In the genomic region with DNA sequence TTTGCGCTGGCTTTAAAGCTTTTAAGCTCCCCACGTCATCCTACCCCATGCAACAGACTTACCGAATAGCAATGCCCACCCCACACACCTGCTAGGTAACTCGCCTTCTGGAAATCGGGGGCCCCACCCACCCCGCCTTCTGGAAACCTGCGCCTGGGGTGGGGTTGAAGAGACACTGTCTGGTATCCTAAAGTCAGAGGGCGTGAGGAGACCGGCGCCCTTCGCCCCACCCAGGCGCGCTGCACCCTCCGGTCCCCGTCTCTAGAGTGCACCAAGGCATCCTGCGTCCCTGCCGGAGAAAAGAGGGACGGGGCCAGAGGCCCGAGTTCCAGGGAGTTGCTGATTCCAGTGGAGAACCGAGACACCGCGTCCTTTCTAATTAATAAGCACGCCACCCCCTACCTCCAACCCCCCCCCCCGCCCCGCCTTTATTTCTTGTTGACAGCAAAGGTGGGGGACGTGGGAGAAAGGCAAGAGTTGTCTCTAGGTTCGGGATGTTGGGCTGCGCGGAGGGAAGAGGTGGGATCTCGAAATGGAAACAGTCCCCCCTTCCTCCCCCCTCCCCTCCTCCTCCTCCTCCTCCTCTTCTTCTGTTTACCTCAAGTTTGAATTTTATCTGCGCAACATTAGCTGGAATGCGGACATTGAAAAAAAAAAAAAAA, we compare ENCODE assay signal across 8 cellular contexts.
DNase-seq lines count a peak whose midpoint lies in the region; TF ChIP-seq lines count a peak whose summit lies in the region.

No MANE protein-coding gene starts in this region.

- peak overlapping the region; percentile 97 for H3K9ac ChIP-seq in KMS-11
- peak overlapping the region; percentile 99 for H3K9ac ChIP-seq in liver (ENCODE audit: low read depth in 1 of 2, low read length in 2 of 2)

- H3K79me2 ChIP-seq in KMS-11 (ENCODE audit: insufficient read depth, low read depth) = peaks cover 53% of the 10 kb centered on the region

- peaks cover 12% of the 10 kb centered on the region; the same call in 1 of the 2 replicates for H4K20me1 ChIP-seq in KMS-11 (ENCODE audit: insufficient read depth)

- H2AFZ ChIP-seq in KMS-11 (ENCODE audit: low read depth) = peak overlapping the region; percentile 15; the same call in 1 of the 2 replicates

- H3K4me3 ChIP-seq in KMS-11 (IDR thresholded peaks at IDR 0.05; ENCODE audit: insufficient read depth, low read depth, low read length) (peak overlapping the region; percentile 46), liver (ENCODE audit: low read depth in 1 of 3, low read length in 3 of 3) (peak overlapping the region; percentile 93 to 98 (median 95))

- H3K4me1 ChIP-seq in KMS-11 (ENCODE audit: low read depth, poor library complexity, severe bottlenecking) (peaks cover 44% of the 10 kb centered on the region), liver (ENCODE audit: control insufficient read depth in 4 of 4, insufficient read depth in 4 of 4, low read length in 3 of 4) (peaks cover 2 to 47% (median 28%) of the 10 kb centered on the region in 4 donors)

- H3K27me3 ChIP-seq in KMS-11 (ENCODE audit: insufficient read depth, low read depth) = no peaks in the 10 kb centered on the region
- H3K27me3 ChIP-seq in liver (ENCODE audit: control insufficient read depth in 4 of 4, insufficient read depth in 4 of 4, low read length in 3 of 4) = no peaks in the 10 kb centered on the region

- H3K4me2 ChIP-seq in KMS-11 = peak overlapping the region; percentile 96

- H3K36me3 ChIP-seq in KMS-11 (ENCODE audit: insufficient read depth) = no peaks in the 10 kb centered on the region
- peaks cover 0 to 11% (median 4%) of the 10 kb centered on the region in 4 donors for H3K36me3 ChIP-seq in liver (ENCODE audit: control insufficient read depth in 4 of 4, insufficient read depth in 3 of 4, low read depth in 1 of 4, low read length in 3 of 4)

- H3K9me3 ChIP-seq in liver (ENCODE audit: control insufficient read depth in 4 of 4, low read length in 3 of 4) = no peaks in the 10 kb centered on the region

- TF ChIP-seq CTCF in KMS-11 (conservative IDR thresholded peaks at IDR 0.05; ENCODE audit: low read depth, low read length) = no peak
- no peak for TF ChIP-seq CTCF in liver (IDR thresholded peaks at IDR 0.05; ENCODE audit: low read depth, low read length, missing input control)

- DNase-seq in COR-L47 (lab: John Stamatoyannopoulos, UW) = peak; percentile 10
- peak; percentile 31 for DNase-seq in activated CD4-positive, alpha-beta T cell treated with anti-CD3 and anti-CD28 coated beads for 1 hour
- peak; percentile 56 for DNase-seq in cerebellar cortex (ENCODE audit: low spot score)
- peak; percentile 32 to 33 for DNase-seq in stimulated activated CD8-positive, alpha-beta memory T cell treated with anti-CD3 and anti-CD28 coated beads, Interleukin-15, amount 100 ng/mL, for 4 hours (ENCODE audit: low read depth in 2 of 2)
- DNase-seq in DMS79 (lab: John Stamatoyannopoulos, UW) = no peak
- DNase-seq in SKM-1 treated with dmso at 0.1 percent for 144 hours (lab: John Stamatoyannopoulos, UW; ENCODE audit: unreplicated experiment) = no peak

- H3K27ac ChIP-seq in KMS-11 = peak overlapping the region; percentile 94
- peak overlapping the region; percentile 99 to 100 for H3K27ac ChIP-seq in liver (ENCODE audit: low read depth in 1 of 2, low read length in 2 of 2)

- WGBS in liver = under 1% methylated on average over 32 of the region's 32 CpGs

- TF ChIP-seq RAD21 in liver (IDR thresholded peaks at IDR 0.05) = no peak

TF ChIP-seq in liver, 16 proteins besides CTCF, POLR2A, EP300 and RAD21:
- TF ChIP-seq TAF1 (conservative IDR thresholded peaks at IDR 0.05) (peak; percentile 19), FOXA2 (IDR thresholded peaks at IDR 0.05) (no peak)
- TF ChIP-seq, protein P1, sequence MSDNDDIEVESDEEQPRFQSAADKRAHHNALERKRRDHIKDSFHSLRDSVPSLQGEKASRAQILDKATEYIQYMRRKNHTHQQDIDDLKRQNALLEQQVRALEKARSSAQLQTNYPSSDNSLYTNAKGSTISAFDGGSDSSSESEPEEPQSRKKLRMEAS (IDR thresholded peaks at IDR 0.05) = peak; percentile 5
TF ChIP-seq in liver: peak in this region for 2.

Comparison
In these comparisons a context has a peak if more than half of its experiments do, and no peak if none do; other contexts are left out.
1. DNase-seq: peak in COR-L47 (single experiment), activated CD4-positive, alpha-beta T cell treated with anti-CD3 and anti-CD28 coated beads for 1 hour (single experiment), cerebellar cortex (single experiment) and stimulated activated CD8-positive, alpha-beta memory T cell treated with anti-CD3 and anti-CD28 coated beads, Interleukin-15, amount 100 ng/mL, for 4 hours (2 of 2); none in DMS79 (single experiment) and SKM-1 treated with dmso at 0.1 percent for 144 hours (single experiment).